Comparison of ENCODE assay signal across 8 cellular contexts in genomic region chr13:21326155-21327030, GRCh38.
A peak's percentile ranks its signal among the peaks of the same experiment; 100 is the strongest.
DNase-seq lines count a peak whose midpoint lies in the region; ATAC-seq and TF ChIP-seq lines count a peak whose summit lies in the region.

No MANE protein-coding gene starts in this region.

- H3K27ac Mint-ChIP-seq in naive thymus-derived CD4-positive, alpha-beta T cell, result peak overlapping the region in 4 of 9 donors; percentile 50 to 71 (median 69)
- no peak overlapping the region for H3K27ac Mint-ChIP-seq in stimulated activated effector memory CD8-positive, alpha-beta T cell treated with anti-CD3 and anti-CD28 coated beads, Interleukin-12 subunit alpha, Interleukin-12 subunit beta, amount 100 ng/mL, for 72 hours

- peaks cover 0 to 3% (median 0%) of the 10 kb centered on the region in 11 donors for H3K9me3 Mint-ChIP-seq in naive thymus-derived CD4-positive, alpha-beta T cell
- H3K9me3 Mint-ChIP-seq in stimulated activated effector memory CD8-positive, alpha-beta T cell treated with anti-CD3 and anti-CD28 coated beads, Interleukin-12 subunit alpha, Interleukin-12 subunit beta, amount 100 ng/mL, for 72 hours, result no peaks in the 10 kb centered on the region

- ATAC-seq in naive thymus-derived CD4-positive, alpha-beta T cell, result peak; percentile 51
- no peak for ATAC-seq in stimulated activated effector memory CD8-positive, alpha-beta T cell treated with anti-CD3 and anti-CD28 coated beads, Interleukin-12 subunit alpha, Interleukin-12 subunit beta, amount 100 ng/mL, for 72 hours

- no peaks in the 10 kb centered on the region for H3K27me3 ChIP-seq in naive thymus-derived CD4-positive, alpha-beta T cell (ENCODE audit: control insufficient read depth in 2 of 2, insufficient read depth in 2 of 2, low read length in 2 of 2)

- intact Hi-C loops in naive thymus-derived CD4-positive, alpha-beta T cell (cut with micrococcal nuclease), result loop anchor here in 1 of 2 donors (1.0 kb wide), 2 partner anchors 28 to 133 kb away; partner anchors contain the start of gene ZDHHC20

- TF ChIP-seq CTCF in GM12865 (IDR thresholded peaks at IDR 0.05; ENCODE audit: insufficient read depth, low read depth, low read length, missing control alignments) (no peak), fibroblast of pulmonary artery (IDR thresholded peaks at IDR 0.05; ENCODE audit: low read length, missing control alignments) (no peak), GM13977 (IDR thresholded peaks at IDR 0.05; ENCODE audit: extremely low read depth, insufficient read depth, missing control alignments) (no peak)

- DNase-seq in GM12865 (ENCODE audit: low read depth) (no peak), T1000 (lab: John Stamatoyannopoulos, UW) (peak; percentile 66), fibroblast of pulmonary artery (ENCODE audit: low read depth) (peak; percentile 32), GM13977 (ENCODE audit: low spot score) (no peak), NCI-H128 (lab: John Stamatoyannopoulos, UW; ENCODE audit: unreplicated experiment) (no peak)
- peak in 4 of 9 donors; percentile 14 to 27 (median 23) for DNase-seq in naive thymus-derived CD4-positive, alpha-beta T cell
- DNase-seq in stimulated activated effector memory CD8-positive, alpha-beta T cell treated with anti-CD3 and anti-CD28 coated beads, Interleukin-12 subunit alpha, Interleukin-12 subunit beta, amount 100 ng/mL, for 72 hours (ENCODE audit: low spot score in 2 of 2), result no peak
- DNase-seq in activated CD4-positive, alpha-beta T cell treated with anti-CD3 and anti-CD28 coated beads, Interleukin-2, amount 50 U/mL, for 1 hour, result no peak

- H3K4me3 Mint-ChIP-seq in naive thymus-derived CD4-positive, alpha-beta T cell, result peak overlapping the region in 7 of 10 donors; percentile 64 to 75 (median 74)
- no peak overlapping the region for H3K4me3 Mint-ChIP-seq in stimulated activated effector memory CD8-positive, alpha-beta T cell treated with anti-CD3 and anti-CD28 coated beads, Interleukin-12 subunit alpha, Interleukin-12 subunit beta, amount 100 ng/mL, for 72 hours

- H3K4me1 ChIP-seq in naive thymus-derived CD4-positive, alpha-beta T cell (ENCODE audit: control insufficient read depth in 2 of 2, insufficient read depth in 2 of 2, low read length in 2 of 2), result no peaks in the 10 kb centered on the region

- H3K4me3 ChIP-seq in GM12865 (ENCODE audit: low read depth, low read length) (0 out of 2 replicates have a peak overlapping the region, but pooled peaks have one; percentile 0), fibroblast of pulmonary artery (replicated peaks; ENCODE audit: low read depth, low read length) (peak overlapping the region; percentile 50)
- H3K4me3 ChIP-seq in naive thymus-derived CD4-positive, alpha-beta T cell (ENCODE audit: low read length), result peak overlapping the region; percentile 52

- peak overlapping the region; percentile 41 for H3K27ac ChIP-seq in naive thymus-derived CD4-positive, alpha-beta T cell (ENCODE audit: low read depth, low read length)

- H3K36me3 ChIP-seq in naive thymus-derived CD4-positive, alpha-beta T cell (ENCODE audit: control insufficient read depth in 2 of 3, insufficient read depth in 3 of 3, low read length in 3 of 3), result no peaks in the 10 kb centered on the region

- in situ Hi-C loops in GM13977 (cut with MboI; ENCODE audit: low pct_unique_long_range_greater_than_20kb, low sequenced_read_pairs, unreplicated experiment), result no loop called here

- H3K9me3 ChIP-seq in naive thymus-derived CD4-positive, alpha-beta T cell (ENCODE audit: control insufficient read depth in 2 of 3, low read length in 3 of 3), result no peaks in the 10 kb centered on the region

- peaks cover 0 to 29% (median 5%) of the 10 kb centered on the region in 7 donors for H3K4me1 Mint-ChIP-seq in naive thymus-derived CD4-positive, alpha-beta T cell
- H3K4me1 Mint-ChIP-seq in stimulated activated effector memory CD8-positive, alpha-beta T cell treated with anti-CD3 and anti-CD28 coated beads, Interleukin-12 subunit alpha, Interleukin-12 subunit beta, amount 100 ng/mL, for 72 hours, result peaks cover 45% of the 10 kb centered on the region

- CTCF ChIA-PET in naive thymus-derived CD4-positive, alpha-beta T cell (lab: Charles Lee), result no interaction called here

- H3K36me3 Mint-ChIP-seq in naive thymus-derived CD4-positive, alpha-beta T cell, result peaks cover 5 to 30% (median 8%) of the 10 kb centered on the region in 5 donors
- H3K36me3 Mint-ChIP-seq in stimulated activated effector memory CD8-positive, alpha-beta T cell treated with anti-CD3 and anti-CD28 coated beads, Interleukin-12 subunit alpha, Interleukin-12 subunit beta, amount 100 ng/mL, for 72 hours, result no peaks in the 10 kb centered on the region

- no peaks in the 10 kb centered on the region for H3K27me3 Mint-ChIP-seq in naive thymus-derived CD4-positive, alpha-beta T cell

- POLR2A ChIA-PET in naive thymus-derived CD4-positive, alpha-beta T cell (lab: Charles Lee), result interaction anchor here (1.1 kb wide), 1 partner anchor 27 kb away, joined by 3 read pairs; no protein-coding TSS in a partner anchor

Comparison
In these comparisons a context has a peak if more than half of its experiments do, and no peak if none do; other contexts are left out.
1. DNase-seq: peak in T1000 (single experiment) and fibroblast of pulmonary artery (single experiment); none in GM12865 (single experiment), GM13977 (single experiment), NCI-H128 (single experiment), stimulated activated effector memory CD8-positive, alpha-beta T cell treated with anti-CD3 and anti-CD28 coated beads, Interleukin-12 subunit alpha, Interleukin-12 subunit beta, amount 100 ng/mL, for 72 hours (0 of 2) and activated CD4-positive, alpha-beta T cell treated with anti-CD3 and anti-CD28 coated beads, Interleukin-2, amount 50 U/mL, for 1 hour (single experiment).
2. H3K4me3 ChIP-seq: peak in every context shown above with its lines; median percentile 52 in naive thymus-derived CD4-positive, alpha-beta T cell; 50 in fibroblast of pulmonary artery; 0 in GM12865.